1 cellular context compared by ENCODE assay signal in genomic region chr14:96839251-96839650, GRCh38.
TF ChIP-seq lines count a peak whose summit lies in the region.

No MANE protein-coding gene starts in this region.

TF ChIP-seq in WTC11, 78 proteins besides CTCF, POLR2A, EP300 and RAD21 (continued from another document):
- TF ChIP-seq ZSCAN18 (CRISPR knock-in tag; IDR thresholded peaks at IDR 0.05), result no peak
